In the genomic region with DNA sequence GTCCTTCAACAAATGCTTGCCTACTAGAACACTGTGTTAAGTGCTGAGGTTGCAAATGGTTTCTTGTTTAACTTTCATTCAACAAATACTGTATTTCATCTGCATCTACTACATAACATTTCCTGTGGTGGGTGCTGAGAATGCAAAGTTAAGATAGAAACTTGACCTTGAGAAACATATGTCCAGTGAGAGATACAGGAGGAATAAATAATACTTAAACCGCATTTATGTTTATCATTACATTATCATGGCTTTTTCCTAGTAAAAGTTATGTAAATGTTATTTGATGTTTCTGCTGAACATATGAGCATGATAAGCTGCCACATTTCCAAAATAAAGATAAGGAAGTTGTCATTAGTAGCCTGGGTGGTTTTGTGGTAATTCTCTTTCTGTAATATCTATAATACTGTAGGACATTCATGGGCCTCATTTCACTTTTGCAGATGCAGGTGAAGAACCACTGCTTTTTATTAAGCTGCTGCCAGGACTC, we compare ENCODE assay signal across 19 cellular contexts.
"Had no signal": no experiment of that assay in that cellular context is flagged by ENCODE, and none has a peak within 500 bp of the region (broad histone marks: within the 10 kb centered on the region; RNA-seq: fewer than 3 reads in every experiment).

No MANE protein-coding gene starts in this region.

- H3K4me3 ChIP-seq: esophagus muscularis mucosa, gastroesophageal sphincter, lung, right atrium auricular region, tibial artery, upper lobe of right lung, vagina had no signal

- H3K27ac ChIP-seq: esophagus muscularis mucosa, gastroesophageal sphincter, neutrophil, right atrium auricular region, upper lobe of right lung, vagina had no signal

- DNase-seq: effector memory CD4-positive, alpha-beta T cell; foreskin fibroblast; immature natural killer cell; left cardiac atrium; left ventricle myocardium superior; mesendoderm; naive B cell; small intestine; stimulated activated CD4-positive, alpha-beta T cell treated with anti-CD3 and anti-CD28 coated beads, Interleukin-4, amount 100 ng/mL, for 1 hour; stimulated activated CD8-positive, alpha-beta memory T cell treated with anti-CD3 and anti-CD28 coated beads, Interleukin-4, amount 100 ng/mL, for 48 hours; tibial artery; upper lobe of right lung had no signal

- ATAC-seq: gastroesophageal sphincter; left cardiac atrium; left ventricle myocardium superior; stimulated activated effector memory CD8-positive, alpha-beta T cell treated with anti-CD3 and anti-CD28 coated beads, Interleukin-12 subunit alpha, Interleukin-12 subunit beta, amount 100 ng/mL, for 72 hours; upper lobe of right lung had no signal

- H3K36me3 ChIP-seq: esophagus muscularis mucosa, gastroesophageal sphincter, neutrophil, right atrium auricular region, tibial artery, upper lobe of right lung, vagina had no signal

- H3K4me1 ChIP-seq: upper lobe of right lung had no signal

- H3K27me3 ChIP-seq: esophagus muscularis mucosa, gastroesophageal sphincter, right atrium auricular region, tibial artery, upper lobe of right lung, vagina had no signal

- H3K9me3 ChIP-seq: esophagus muscularis mucosa, gastroesophageal sphincter, neutrophil, right atrium auricular region, tibial artery, upper lobe of right lung, vagina had no signal
